Comparison of ENCODE assay signal across 2 cellular contexts in the genomic region with DNA sequence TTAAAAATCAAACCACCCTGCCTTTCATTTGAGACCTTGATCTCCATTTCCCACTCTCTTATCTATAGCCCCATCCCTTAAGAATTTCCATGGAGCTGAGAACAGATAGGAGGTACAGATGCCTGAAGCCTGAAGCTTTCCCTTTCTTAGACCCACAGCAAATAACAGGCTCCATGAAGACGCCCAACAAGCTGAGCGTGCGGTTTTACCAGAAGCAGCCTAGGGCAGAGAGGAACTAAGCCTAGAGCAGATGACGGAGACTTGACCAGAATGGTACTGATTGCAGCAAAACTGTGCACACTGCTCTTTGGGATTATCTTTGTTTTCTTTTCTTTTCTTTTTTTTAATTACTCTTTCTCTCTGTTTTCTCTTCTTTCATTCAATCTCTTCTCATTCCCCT.
A peak's percentile ranks its signal among the peaks of the same experiment; 100 is the strongest.
TF ChIP-seq lines count a peak whose summit lies in the region.

No MANE protein-coding gene starts in this region.

TF ChIP-seq in HEK293, 187 proteins besides CTCF, POLR2A, EP300 and RAD21 (continues in another document):
- TF ChIP-seq EGR2 (tag by site-specific recombination; IDR thresholded peaks at IDR 0.05; ENCODE audit: low read depth) (no peak), KLF1 (tag by site-specific recombination; IDR thresholded peaks at IDR 0.05) (no peak), ZNF571 (tag by site-specific recombination; IDR thresholded peaks at IDR 0.05) (no peak), ZNF112 (tag by site-specific recombination; IDR thresholded peaks at IDR 0.05) (no peak), ZNF560 (tag by site-specific recombination; IDR thresholded peaks at IDR 0.05; ENCODE audit: borderline replicate concordance) (no peak), ZNF548 (tag by site-specific recombination; IDR thresholded peaks at IDR 0.05) (no peak), ZSCAN30 (tag by site-specific recombination; IDR thresholded peaks at IDR 0.05) (no peak), ZNF561 (tag by site-specific recombination; IDR thresholded peaks at IDR 0.05; ENCODE audit: borderline replicate concordance) (no peak), ZNF335 (tag by site-specific recombination; conservative IDR thresholded peaks at IDR 0.05) (peak; percentile 46; the same call in 1 of the 2 replicates), FEZF1 (tag by site-specific recombination; IDR thresholded peaks at IDR 0.05) (no peak), ZNF837 (tag by site-specific recombination; IDR thresholded peaks at IDR 0.05) (no peak), ZNF223 (tag by site-specific recombination; IDR thresholded peaks at IDR 0.05) (no peak), ZNF76 (tag by site-specific recombination; IDR thresholded peaks at IDR 0.05; ENCODE audit: borderline replicate concordance, low read depth) (no peak), ZSCAN16 (tag by site-specific recombination; IDR thresholded peaks at IDR 0.05) (no peak), GFI1B (tag by site-specific recombination; IDR thresholded peaks at IDR 0.05) (no peak), PRDM1 (tag by site-specific recombination; IDR thresholded peaks at IDR 0.05) (peak; percentile 69), ZNF473 (tag by site-specific recombination; IDR thresholded peaks at IDR 0.05) (no peak)
- TF ChIP-seq, protein P1, sequence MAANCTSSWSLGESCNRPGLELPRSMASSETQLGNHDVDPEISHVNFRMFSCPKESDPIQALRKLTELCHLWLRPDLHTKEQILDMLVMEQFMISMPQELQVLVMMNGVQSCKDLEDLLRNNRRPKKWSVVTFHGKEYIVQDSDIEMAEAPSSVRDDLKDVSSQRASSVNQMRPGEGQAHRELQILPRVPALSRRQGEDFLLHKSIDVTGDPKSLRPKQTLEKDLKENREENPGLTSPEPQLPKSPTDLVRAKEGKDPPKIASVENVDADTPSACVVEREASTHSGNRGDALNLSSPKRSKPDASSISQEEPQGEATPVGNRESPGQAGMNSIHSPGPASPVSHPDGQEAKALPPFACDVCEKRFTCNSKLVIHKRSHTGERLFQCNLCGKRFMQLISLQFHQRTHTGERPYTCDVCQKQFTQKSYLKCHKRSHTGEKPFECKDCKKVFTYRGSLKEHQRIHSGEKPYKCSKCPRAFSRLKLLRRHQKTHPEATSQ (tag by site-specific recombination; IDR thresholded peaks at IDR 0.05): no peak
- TF ChIP-seq, protein P2, sequence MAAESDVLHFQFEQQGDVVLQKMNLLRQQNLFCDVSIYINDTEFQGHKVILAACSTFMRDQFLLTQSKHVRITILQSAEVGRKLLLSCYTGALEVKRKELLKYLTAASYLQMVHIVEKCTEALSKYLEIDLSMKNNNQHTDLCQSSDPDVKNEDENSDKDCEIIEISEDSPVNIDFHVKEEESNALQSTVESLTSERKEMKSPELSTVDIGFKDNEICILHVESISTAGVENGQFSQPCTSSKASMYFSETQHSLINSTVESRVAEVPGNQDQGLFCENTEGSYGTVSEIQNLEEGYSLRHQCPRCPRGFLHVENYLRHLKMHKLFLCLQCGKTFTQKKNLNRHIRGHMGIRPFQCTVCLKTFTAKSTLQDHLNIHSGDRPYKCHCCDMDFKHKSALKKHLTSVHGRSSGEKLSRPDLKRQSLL (tag by site-specific recombination; IDR thresholded peaks at IDR 0.05): peak; percentile 86
- TF ChIP-seq, protein P3, sequence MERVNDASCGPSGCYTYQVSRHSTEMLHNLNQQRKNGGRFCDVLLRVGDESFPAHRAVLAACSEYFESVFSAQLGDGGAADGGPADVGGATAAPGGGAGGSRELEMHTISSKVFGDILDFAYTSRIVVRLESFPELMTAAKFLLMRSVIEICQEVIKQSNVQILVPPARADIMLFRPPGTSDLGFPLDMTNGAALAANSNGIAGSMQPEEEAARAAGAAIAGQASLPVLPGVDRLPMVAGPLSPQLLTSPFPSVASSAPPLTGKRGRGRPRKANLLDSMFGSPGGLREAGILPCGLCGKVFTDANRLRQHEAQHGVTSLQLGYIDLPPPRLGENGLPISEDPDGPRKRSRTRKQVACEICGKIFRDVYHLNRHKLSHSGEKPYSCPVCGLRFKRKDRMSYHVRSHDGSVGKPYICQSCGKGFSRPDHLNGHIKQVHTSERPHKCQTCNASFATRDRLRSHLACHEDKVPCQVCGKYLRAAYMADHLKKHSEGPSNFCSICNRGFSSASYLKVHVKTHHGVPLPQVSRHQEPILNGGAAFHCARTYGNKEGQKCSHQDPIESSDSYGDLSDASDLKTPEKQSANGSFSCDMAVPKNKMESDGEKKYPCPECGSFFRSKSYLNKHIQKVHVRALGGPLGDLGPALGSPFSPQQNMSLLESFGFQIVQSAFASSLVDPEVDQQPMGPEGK (tag by site-specific recombination; IDR thresholded peaks at IDR 0.05): no peak
- TF ChIP-seq, protein P4, sequence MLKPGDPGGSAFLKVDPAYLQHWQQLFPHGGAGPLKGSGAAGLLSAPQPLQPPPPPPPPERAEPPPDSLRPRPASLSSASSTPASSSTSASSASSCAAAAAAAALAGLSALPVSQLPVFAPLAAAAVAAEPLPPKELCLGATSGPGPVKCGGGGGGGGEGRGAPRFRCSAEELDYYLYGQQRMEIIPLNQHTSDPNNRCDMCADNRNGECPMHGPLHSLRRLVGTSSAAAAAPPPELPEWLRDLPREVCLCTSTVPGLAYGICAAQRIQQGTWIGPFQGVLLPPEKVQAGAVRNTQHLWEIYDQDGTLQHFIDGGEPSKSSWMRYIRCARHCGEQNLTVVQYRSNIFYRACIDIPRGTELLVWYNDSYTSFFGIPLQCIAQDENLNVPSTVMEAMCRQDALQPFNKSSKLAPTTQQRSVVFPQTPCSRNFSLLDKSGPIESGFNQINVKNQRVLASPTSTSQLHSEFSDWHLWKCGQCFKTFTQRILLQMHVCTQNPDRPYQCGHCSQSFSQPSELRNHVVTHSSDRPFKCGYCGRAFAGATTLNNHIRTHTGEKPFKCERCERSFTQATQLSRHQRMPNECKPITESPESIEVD (tag by site-specific recombination; IDR thresholded peaks at IDR 0.05): no peak
- TF ChIP-seq, protein P5, sequence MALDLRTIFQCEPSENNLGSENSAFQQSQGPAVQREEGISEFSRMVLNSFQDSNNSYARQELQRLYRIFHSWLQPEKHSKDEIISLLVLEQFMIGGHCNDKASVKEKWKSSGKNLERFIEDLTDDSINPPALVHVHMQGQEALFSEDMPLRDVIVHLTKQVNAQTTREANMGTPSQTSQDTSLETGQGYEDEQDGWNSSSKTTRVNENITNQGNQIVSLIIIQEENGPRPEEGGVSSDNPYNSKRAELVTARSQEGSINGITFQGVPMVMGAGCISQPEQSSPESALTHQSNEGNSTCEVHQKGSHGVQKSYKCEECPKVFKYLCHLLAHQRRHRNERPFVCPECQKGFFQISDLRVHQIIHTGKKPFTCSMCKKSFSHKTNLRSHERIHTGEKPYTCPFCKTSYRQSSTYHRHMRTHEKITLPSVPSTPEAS (tag by site-specific recombination; IDR thresholded peaks at IDR 0.05): no peak

TF ChIP-seq in GM12878, 131 proteins besides CTCF, POLR2A, EP300 and RAD21:
- TF ChIP-seq, protein P6, sequence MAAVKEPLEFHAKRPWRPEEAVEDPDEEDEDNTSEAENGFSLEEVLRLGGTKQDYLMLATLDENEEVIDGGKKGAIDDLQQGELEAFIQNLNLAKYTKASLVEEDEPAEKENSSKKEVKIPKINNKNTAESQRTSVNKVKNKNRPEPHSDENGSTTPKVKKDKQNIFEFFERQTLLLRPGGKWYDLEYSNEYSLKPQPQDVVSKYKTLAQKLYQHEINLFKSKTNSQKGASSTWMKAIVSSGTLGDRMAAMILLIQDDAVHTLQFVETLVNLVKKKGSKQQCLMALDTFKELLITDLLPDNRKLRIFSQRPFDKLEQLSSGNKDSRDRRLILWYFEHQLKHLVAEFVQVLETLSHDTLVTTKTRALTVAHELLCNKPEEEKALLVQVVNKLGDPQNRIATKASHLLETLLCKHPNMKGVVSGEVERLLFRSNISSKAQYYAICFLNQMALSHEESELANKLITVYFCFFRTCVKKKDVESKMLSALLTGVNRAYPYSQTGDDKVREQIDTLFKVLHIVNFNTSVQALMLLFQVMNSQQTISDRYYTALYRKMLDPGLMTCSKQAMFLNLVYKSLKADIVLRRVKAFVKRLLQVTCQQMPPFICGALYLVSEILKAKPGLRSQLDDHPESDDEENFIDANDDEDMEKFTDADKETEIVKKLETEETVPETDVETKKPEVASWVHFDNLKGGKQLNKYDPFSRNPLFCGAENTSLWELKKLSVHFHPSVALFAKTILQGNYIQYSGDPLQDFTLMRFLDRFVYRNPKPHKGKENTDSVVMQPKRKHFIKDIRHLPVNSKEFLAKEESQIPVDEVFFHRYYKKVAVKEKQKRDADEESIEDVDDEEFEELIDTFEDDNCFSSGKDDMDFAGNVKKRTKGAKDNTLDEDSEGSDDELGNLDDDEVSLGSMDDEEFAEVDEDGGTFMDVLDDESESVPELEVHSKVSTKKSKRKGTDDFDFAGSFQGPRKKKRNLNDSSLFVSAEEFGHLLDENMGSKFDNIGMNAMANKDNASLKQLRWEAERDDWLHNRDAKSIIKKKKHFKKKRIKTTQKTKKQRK (IDR thresholded peaks at IDR 0.05; ENCODE audit: low read depth, low read length): no peak
